ENCODE assay signal across 1 cellular context in genomic region chr2:132690664-132691303, GRCh38.
TF ChIP-seq lines count a peak whose summit lies in the region.

No MANE protein-coding gene starts in this region.

TF ChIP-seq in IMR-90, 13 proteins besides CTCF, POLR2A, EP300 and RAD21 (continued from another document):
- TF ChIP-seq, protein P1, sequence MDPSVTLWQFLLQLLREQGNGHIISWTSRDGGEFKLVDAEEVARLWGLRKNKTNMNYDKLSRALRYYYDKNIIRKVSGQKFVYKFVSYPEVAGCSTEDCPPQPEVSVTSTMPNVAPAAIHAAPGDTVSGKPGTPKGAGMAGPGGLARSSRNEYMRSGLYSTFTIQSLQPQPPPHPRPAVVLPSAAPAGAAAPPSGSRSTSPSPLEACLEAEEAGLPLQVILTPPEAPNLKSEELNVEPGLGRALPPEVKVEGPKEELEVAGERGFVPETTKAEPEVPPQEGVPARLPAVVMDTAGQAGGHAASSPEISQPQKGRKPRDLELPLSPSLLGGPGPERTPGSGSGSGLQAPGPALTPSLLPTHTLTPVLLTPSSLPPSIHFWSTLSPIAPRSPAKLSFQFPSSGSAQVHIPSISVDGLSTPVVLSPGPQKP (IDR thresholded peaks at IDR 0.05; ENCODE audit: borderline replicate concordance, low read depth, low read length): no peak
- TF ChIP-seq MXI1 (IDR thresholded peaks at IDR 0.05; ENCODE audit: borderline replicate concordance, low read depth, low read length) (no peak), MAFK (IDR thresholded peaks at IDR 0.05; ENCODE audit: low read depth, low read length) (peak; percentile 36; the same call in 1 of the 2 replicates), USF2 (IDR thresholded peaks at IDR 0.05; ENCODE audit: low read depth, low read length) (no peak)
